19 cellular contexts compared by ENCODE assay signal in the genomic region with DNA sequence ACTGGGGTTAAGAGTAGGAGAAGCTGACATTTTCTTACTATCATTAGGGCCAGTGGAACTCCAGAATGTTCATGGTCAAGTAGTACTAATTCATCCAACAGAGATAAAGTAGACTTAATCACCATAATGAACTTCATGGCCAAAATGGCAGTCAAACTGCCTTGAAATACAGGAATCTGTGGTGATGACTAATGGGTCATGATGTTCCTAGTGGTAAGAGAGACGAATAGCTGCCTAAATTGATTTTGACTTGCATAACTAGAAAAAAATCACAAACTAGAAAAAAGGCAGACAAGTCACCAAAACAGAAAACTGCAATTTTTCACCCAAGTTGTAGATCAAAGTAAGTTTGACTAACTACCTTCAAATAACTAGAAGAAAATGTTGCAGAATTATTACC.
"Had no signal": no experiment of that assay in that cellular context is flagged by ENCODE, and none has a peak within 500 bp of the region (broad histone marks: within the 10 kb centered on the region; RNA-seq: fewer than 3 reads in every experiment).

No MANE protein-coding gene starts in this region.

- H3K4me3 Mint-ChIP-seq: activated naive CD8-positive, alpha-beta T cell treated with anti-CD3 and anti-CD28 coated beads, Interleukin-2, amount 50 U/mL, for 24 hours; activated T-helper 17 cell treated with anti-CD3 and anti-CD28 coated beads, Interleukin-2, amount 50 U/mL, for 72 hours; brain; memory B cell; naive thymus-derived CD8-positive, alpha-beta T cell had no signal

- DNase-seq: activated CD4-positive, alpha-beta T cell treated with anti-CD3 and anti-CD28 coated beads, Interleukin-2, amount 50 U/mL, for 48 hours; activated naive CD4-positive, alpha-beta T cell treated with Interleukin-2 at 50 U/mL for 16 hours; activated naive CD8-positive, alpha-beta T cell treated with anti-CD3 and anti-CD28 coated beads, Interleukin-2, amount 50 U/mL, for 24 hours; hippocampal formation; left ventricle myocardium superior; naive thymus-derived CD8-positive, alpha-beta T cell; nucleus accumbens; posterior cingulate gyrus; small intestine; stimulated activated CD4-positive, alpha-beta T cell treated with anti-CD3 and anti-CD28 coated beads, Interleukin-4, amount 100 ng/mL, for 24 hours; stimulated activated naive CD4-positive, alpha-beta T cell; substantia nigra; T-helper 1 cell; T1000; trophoblast cell had no signal

- ATAC-seq: activated naive CD8-positive, alpha-beta T cell treated with anti-CD3 and anti-CD28 coated beads, Interleukin-2, amount 50 U/mL, for 24 hours; activated T-helper 17 cell treated with anti-CD3 and anti-CD28 coated beads, Interleukin-2, amount 50 U/mL, for 72 hours; left ventricle myocardium superior; naive thymus-derived CD8-positive, alpha-beta T cell had no signal

- H3K27me3 Mint-ChIP-seq: activated naive CD8-positive, alpha-beta T cell treated with anti-CD3 and anti-CD28 coated beads, Interleukin-2, amount 50 U/mL, for 24 hours; activated T-helper 17 cell treated with anti-CD3 and anti-CD28 coated beads, Interleukin-2, amount 50 U/mL, for 72 hours; memory B cell; naive thymus-derived CD8-positive, alpha-beta T cell had no signal

- H3K4me3 ChIP-seq: right atrium auricular region had no signal

- H3K4me1 Mint-ChIP-seq: activated naive CD8-positive, alpha-beta T cell treated with anti-CD3 and anti-CD28 coated beads, Interleukin-2, amount 50 U/mL, for 24 hours; activated T-helper 17 cell treated with anti-CD3 and anti-CD28 coated beads, Interleukin-2, amount 50 U/mL, for 72 hours; brain; memory B cell; naive thymus-derived CD8-positive, alpha-beta T cell had no signal

- H3K27ac Mint-ChIP-seq: activated naive CD8-positive, alpha-beta T cell treated with anti-CD3 and anti-CD28 coated beads, Interleukin-2, amount 50 U/mL, for 24 hours; activated T-helper 17 cell treated with anti-CD3 and anti-CD28 coated beads, Interleukin-2, amount 50 U/mL, for 72 hours; brain; memory B cell; naive thymus-derived CD8-positive, alpha-beta T cell had no signal

- H3K36me3 Mint-ChIP-seq: brain; memory B cell; naive thymus-derived CD8-positive, alpha-beta T cell had no signal
